ENCODE assay signal across 23 cellular contexts in genomic region chr4:79598801-79599200, GRCh38.
A peak's percentile ranks its signal among the peaks of the same experiment; 100 is the strongest.
DNase-seq lines count a peak whose midpoint lies in the region; ATAC-seq and TF ChIP-seq lines count a peak whose summit lies in the region.
"Had no signal": no experiment of that assay in that cellular context is flagged by ENCODE, and none has a peak within 500 bp of the region (broad histone marks: within the 10 kb centered on the region; RNA-seq: fewer than 3 reads in every experiment).

No MANE protein-coding gene starts in this region.

- H3K9me3 ChIP-seq in gastroesophageal sphincter (no peaks in the 10 kb centered on the region), aorta (ENCODE audit: control insufficient read depth, low read length) (peaks cover 1% of the 10 kb centered on the region)
- H3K9me3 ChIP-seq: BLaER1, Caco-2, SK-N-SH, stomach had no signal

- TF ChIP-seq POLR2A in gastroesophageal sphincter (IDR thresholded peaks at IDR 0.05), result no peak

- TF ChIP-seq CTCF in gastroesophageal sphincter (IDR thresholded peaks at IDR 0.05), result no peak

- H3K4me1 ChIP-seq in gastroesophageal sphincter, result peaks cover 5 to 38% (median 9%) of the 10 kb centered on the region in 3 donors
- H3K4me1 ChIP-seq in aorta (ENCODE audit: control insufficient read depth in 1 of 2, insufficient read depth in 2 of 2, low read length in 2 of 2), result peaks cover 3 to 4% of the 10 kb centered on the region in 2 donors
- H3K4me1 ChIP-seq: Caco-2 had no signal

- ATAC-seq in gastroesophageal sphincter, result peak; percentile 93
- ATAC-seq in aorta (ENCODE audit: low FRiP score), result peak; percentile 79
- no peak for ATAC-seq in HG03135 (IDR thresholded peaks at IDR 0.05; ENCODE audit: unreplicated experiment)
- ATAC-seq: activated CD4-positive, CD25-positive, alpha-beta regulatory T cell treated with anti-CD3 and anti-CD28 coated beads, Interleukin-2, amount 50 U/mL, for 24 hours; activated T-cell treated with anti-CD3 and anti-CD28 coated beads, Interleukin-2, amount 50 U/mL, for 72 hours; esophagus mucosa had no signal

- H3K27me3 ChIP-seq in gastroesophageal sphincter, result no peaks in the 10 kb centered on the region
- H3K27me3 ChIP-seq in aorta (ENCODE audit: control insufficient read depth in 1 of 2, insufficient read depth in 2 of 2, low read length in 1 of 2), result no peaks in the 10 kb centered on the region
- H3K27me3 ChIP-seq: BLaER1, stomach had no signal

- intact Hi-C loops in aorta (cut with DNase I), result no loop called here

- no peak overlapping the region for H3K4me3 ChIP-seq in gastroesophageal sphincter
- H3K4me3 ChIP-seq in aorta (ENCODE audit: low read length in 2 of 2), result no peak overlapping the region
- H3K4me3 ChIP-seq: BLaER1, stomach had no signal

- H3K36me3 ChIP-seq in gastroesophageal sphincter (no peaks in the 10 kb centered on the region), aorta (ENCODE audit: control insufficient read depth in 1 of 2, insufficient read depth in 2 of 2, low read length in 1 of 2) (no peaks in the 10 kb centered on the region)
- H3K36me3 ChIP-seq: BLaER1, stomach had no signal

- DNase-seq in NCI-H2171 treated with DMSO at 0.1 percent for 48 hours (lab: John Stamatoyannopoulos, UW), result peak; percentile 53
- DNase-seq in NCI-H2171 (lab: John Stamatoyannopoulos, UW), result no peak
- DNase-seq in occipital lobe (lab: John Stamatoyannopoulos, UW), result peak; percentile 32
- no peak for DNase-seq in aorta
- no peak for DNase-seq in activated effector memory CD4-positive, alpha-beta T cell treated with anti-CD3 and anti-CD28 coated beads, Interleukin-2, amount 50 U/mL, for 16 hours
- DNase-seq in DMS79 treated with DMSO at 0.1 percent for 48 hours (lab: John Stamatoyannopoulos, UW), result no peak
- DNase-seq: activated naive CD4-positive, alpha-beta T cell treated with anti-CD3 and anti-CD28 coated beads, Interleukin-2, amount 50 U/mL, for 16 hours; activated T-cell treated with anti-CD3 and anti-CD28 coated beads, Interleukin-2, amount 50 U/mL, for 72 hours; Caco-2; effector memory CD4-positive, alpha-beta T cell; NCI-H146; NCI-H345; NK-92 treated with Interleukin-12 subunit alpha and Interleukin-12 subunit beta, amount 100 ng/mL, for 24 hours; SK-N-SH; stimulated activated CD4-positive, alpha-beta T cell treated with anti-CD3 and anti-CD28 coated beads, Interleukin-4, amount 100 ng/mL, for 4 hours; stomach; T-helper 9 cell had no signal

- H3K27ac ChIP-seq in gastroesophageal sphincter (peak overlapping the region; percentile 84 to 99 (median 88)), aorta (ENCODE audit: low read depth in 1 of 2, low read length in 2 of 2) (peak overlapping the region; percentile 39 to 85)
- H3K27ac ChIP-seq: BLaER1, HL-60 had no signal

- WGBS in gastroesophageal sphincter (ENCODE audit: low coverage in 1 of 2), 2 donors, result 27 to 50% methylated on average over 2 to 4 of the region's 4 CpGs
- WGBS in aorta, 2 donors, result 4 to 7% methylated on average over 4 of the region's 4 CpGs

- TF ChIP-seq EP300 in gastroesophageal sphincter (IDR thresholded peaks at IDR 0.05), result no peak

Comparison
In these comparisons a context has a peak if more than half of its experiments do, and no peak if none do; other contexts are left out.
1. DNase-seq: peak in NCI-H2171 treated with DMSO at 0.1 percent for 48 hours (single experiment) and occipital lobe (single experiment); none in NCI-H2171 (single experiment), aorta (0 of 2), activated effector memory CD4-positive, alpha-beta T cell treated with anti-CD3 and anti-CD28 coated beads, Interleukin-2, amount 50 U/mL, for 16 hours (single experiment) and DMS79 treated with DMSO at 0.1 percent for 48 hours (single experiment).